In the genomic region with DNA sequence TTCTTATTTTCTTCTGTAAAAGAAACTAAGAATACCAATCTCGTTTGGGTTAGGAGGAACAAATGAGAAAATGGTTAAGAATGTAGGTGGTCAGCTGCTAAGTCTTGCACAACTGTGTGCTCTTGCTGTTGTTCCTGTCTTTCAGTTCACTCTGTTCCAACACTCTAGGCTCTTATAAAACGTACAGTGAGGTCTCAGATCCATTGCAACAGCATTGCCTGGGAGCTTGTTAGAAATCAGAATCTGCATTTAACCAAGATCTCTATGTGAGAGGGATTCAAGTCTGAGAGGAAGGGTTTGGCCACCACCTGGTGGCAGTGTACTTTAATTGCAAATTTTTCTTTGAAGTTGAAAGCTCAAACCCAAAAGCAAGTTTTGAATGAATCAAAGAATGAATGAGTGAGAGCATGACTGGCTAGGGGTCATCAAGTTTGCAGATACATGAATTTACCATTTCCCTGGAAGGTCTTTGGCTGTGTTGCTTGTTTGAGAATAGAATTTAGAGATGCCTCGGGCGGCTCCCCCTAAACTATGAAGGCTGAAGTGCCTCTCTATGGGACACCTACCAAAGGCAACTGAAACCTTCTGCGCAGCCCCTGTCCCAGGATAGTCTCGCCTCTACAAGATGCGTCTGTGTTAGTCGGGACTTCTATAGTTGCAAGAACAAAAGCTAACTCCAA, we compare ENCODE assay signal across 9 cellular contexts. TPM values are rescaled to one million over a fixed set of nuclear protein-coding genes. Genes with fewer than 3 reads are reported as not detected.
DNase-seq lines count a peak whose midpoint lies in the region; ATAC-seq and TF ChIP-seq lines count a peak whose summit lies in the region.
"Had no signal": no experiment of that assay in that cellular context is flagged by ENCODE, and none has a peak within 500 bp of the region (broad histone marks: within the 10 kb centered on the region; RNA-seq: fewer than 3 reads in every experiment).

No MANE protein-coding gene starts in this region.

- no peak for ATAC-seq in HG03354 (IDR thresholded peaks at IDR 0.05; ENCODE audit: poor library complexity, severe bottlenecking, unreplicated experiment)

- no peak overlapping the region for H3K27ac ChIP-seq in brain microvascular endothelial cell

- H3K27me3 ChIP-seq in brain microvascular endothelial cell (replicated peaks), result no peaks in the 10 kb centered on the region

- H3K36me3 ChIP-seq in brain microvascular endothelial cell (replicated peaks), result no peaks in the 10 kb centered on the region

- TF ChIP-seq CTCF in brain microvascular endothelial cell (IDR thresholded peaks at IDR 0.05; ENCODE audit: low read depth, low read length, missing control alignments), result peak; percentile 71

- in situ Hi-C loops in brain microvascular endothelial cell (cut with HindIII; ENCODE audit: low pct_ligation_motif_present, low sequenced_read_pairs), result no loop called here

- DNase-seq in DMS79 treated with DMSO at 0.1 percent for 48 hours (lab: John Stamatoyannopoulos, UW) (peak; percentile 10), HT1080 (ENCODE audit: low read depth) (peak; percentile 57), SHP77 treated with DMSO at 0.1 percent for 48 hours (lab: John Stamatoyannopoulos, UW) (peak; percentile 57), brain microvascular endothelial cell (peak; percentile 46), iris pigment epithelial cell (ENCODE audit: low read depth) (peak; percentile 97)
- DNase-seq in stimulated activated CD4-positive, alpha-beta T cell treated with anti-CD3 and anti-CD28 coated beads, Interleukin-2, amount 100 ng/mL, for 4 hours (ENCODE audit: low read depth), result peak; percentile 16
- DNase-seq in effector CD8-positive, alpha-beta T cell (lab: John Stamatoyannopoulos, UW), result no peak

- H3K4me3 ChIP-seq in brain microvascular endothelial cell (ENCODE audit: low read depth, low read length), result no peak overlapping the region

RNA-seq across cellular contexts. Expression of a gene that starts 2.5 kb away (rescaled TPM):
- not detected in 2 replicates for total RNA-seq in HT1080 (2014; rRNA removed; shearing (Covaris generic))
- polyA plus RNA-seq in HT1080 (2015; cell fraction: cytosol; rRNA removed), result 0.03 and 0.06 TPM in 2 replicates
- polyA plus RNA-seq in HT1080 (2015; cell fraction: nucleus; rRNA removed), result 0.08 and 0.16 TPM in 2 replicates
- total RNA-seq: activated CD8-positive, alpha-beta memory T cell treated with anti-CD3 and anti-CD28 coated beads for 36 hours had no signal

RNA-seq across cellular contexts. Expression of a gene that starts 39.0 kb away (rescaled TPM):
- not detected in 2 replicates for total RNA-seq in HT1080 (2014; rRNA removed; shearing (Covaris generic))
- not detected in 2 replicates for polyA plus RNA-seq in HT1080 (2015; cell fraction: cytosol; rRNA removed)
- 0.02 TPM in 1 of 2 replicates, not detected in the other for polyA plus RNA-seq in HT1080 (2015; cell fraction: nucleus; rRNA removed)
- total RNA-seq: activated CD8-positive, alpha-beta memory T cell treated with anti-CD3 and anti-CD28 coated beads for 36 hours had no signal

RNA-seq across cellular contexts. Expression of a gene that starts 46.1 kb away (rescaled TPM):
- 0.51 TPM in 1 of 2 replicates, not detected in the other for total RNA-seq in HT1080 (2014; rRNA removed; shearing (Covaris generic))
- 0.12 TPM in 1 of 2 replicates, not detected in the other for polyA plus RNA-seq in HT1080 (2015; cell fraction: cytosol; rRNA removed)
- not detected in 2 replicates for polyA plus RNA-seq in HT1080 (2015; cell fraction: nucleus; rRNA removed)
